Comparison of ENCODE assay signal across 8 cellular contexts in genomic region chr1:155062702-155063411, GRCh38. TPM values are rescaled to one million over a fixed set of nuclear protein-coding genes. Genes with fewer than 3 reads are reported as not detected.
DNase-seq lines count a peak whose midpoint lies in the region; ATAC-seq, FAIRE-seq and TF ChIP-seq lines count a peak whose summit lies in the region.

No MANE protein-coding gene starts in this region.

- CTCF ChIA-PET in PC-3 (lab: Charles Lee): interaction anchor here (2.3 kb wide), 1 partner anchor 22 kb away, joined by 14 read pairs; no protein-coding TSS in a partner anchor

- no peak overlapping the region for H3K18ac ChIP-seq in H9 (ENCODE audit: insufficient read length, low read depth, low read length)

- H3K36me3 Mint-ChIP-seq in H9 (ENCODE audit: insufficient read depth in 1 of 3, low read depth in 3 of 3): peaks cover 7 to 20% (median 19%) of the 10 kb centered on the region in 3 experiments; a peak in 6 of 7 replicates
- no peaks in the 10 kb centered on the region for H3K36me3 Mint-ChIP-seq in activated naive CD4-positive, alpha-beta T cell treated with anti-CD3 and anti-CD28 coated beads, Interleukin-2, amount 50 U/mL, for 24 hours

- peak overlapping the region; percentile 91 to 100 (median 99) for H3K4me2 ChIP-seq in BLaER1 treated with 17β-estradiol and CSF1 and Interleukin-3, amounts not matched to agents 10 nM and 100 nM
- peak overlapping the region; percentile 82 for H3K4me2 ChIP-seq in H9 (ENCODE audit: insufficient read depth, insufficient read length, low read length)
- H3K4me2 ChIP-seq in PC-3 (ENCODE audit: low read length): peak overlapping the region; percentile 82

- intact Hi-C loops in PC-3 (cut with micrococcal nuclease): loop anchor here (1.0 to 5.0 kb wide), 2 partner anchors 21 to 91 kb away; partner anchors contain the start of genes CKS1B and SHC1

- H3K36me3 ChIP-seq in BLaER1 treated with 17β-estradiol and CSF1 and Interleukin-3, amounts not matched to agents 10 nM and 100 nM: peaks cover 25 to 53% (median 45%) of the 10 kb centered on the region in 11 experiments
- H3K36me3 ChIP-seq in PC-3 (ENCODE audit: low read depth, low read length) (peaks cover 21% of the 10 kb centered on the region), right atrium auricular region (peaks cover 29% of the 10 kb centered on the region), small intestine (ENCODE audit: control insufficient read depth in 2 of 2, insufficient read depth in 2 of 2, low read length in 2 of 2) (peaks cover 0 to 2% of the 10 kb centered on the region in 2 donors)

- H3K9me2 ChIP-seq in PC-3 (replicated peaks; ENCODE audit: low read length): no peaks in the 10 kb centered on the region

- no peaks in the 10 kb centered on the region; a peak in 1 of 5 replicates for H3K9me3 Mint-ChIP-seq in H9
- H3K9me3 Mint-ChIP-seq in activated naive CD4-positive, alpha-beta T cell treated with anti-CD3 and anti-CD28 coated beads, Interleukin-2, amount 50 U/mL, for 24 hours: no peaks in the 10 kb centered on the region

- H2AFZ ChIP-seq in H9 (ENCODE audit: low read length) (no peak overlapping the region), PC-3 (ENCODE audit: low read length) (peak overlapping the region; percentile 83; the same call in 1 of the 2 replicates)

- H3K79me2 ChIP-seq in H9 (ENCODE audit: insufficient read depth, low read length) (no peaks in the 10 kb centered on the region; the same call in 1 of the 2 replicates), PC-3 (ENCODE audit: low read length) (peaks cover 14% of the 10 kb centered on the region)

- H3K9ac ChIP-seq in BLaER1 treated with 17β-estradiol and CSF1 and Interleukin-3, amounts not matched to agents 10 nM and 100 nM: peak overlapping the region in 8 of 11 experiments; percentile 44 to 90 (median 86); a peak in 15 of 22 replicates
- no peak overlapping the region for H3K9ac ChIP-seq in H9 (ENCODE audit: extremely low read depth, insufficient read length, low read length)
- no peak overlapping the region for H3K9ac ChIP-seq in PC-3 (ENCODE audit: low read length)

- no peak overlapping the region for H3K4ac ChIP-seq in H9 (ENCODE audit: low read depth, low read length)

- no peak overlapping the region for H3K56ac ChIP-seq in H9 (ENCODE audit: insufficient read length, low read depth, low read length)

- H4K91ac ChIP-seq in H9 (ENCODE audit: insufficient read length, low read depth, low read length): no peak overlapping the region

- H3K27ac ChIP-seq in BLaER1 treated with 17β-estradiol and CSF1 and Interleukin-3, amounts not matched to agents 10 nM and 100 nM: no peak overlapping the region
- H3K27ac ChIP-seq in H9 (ENCODE audit: insufficient read length, low read depth, low read length) (no peak overlapping the region), PC-3 (ENCODE audit: low read length) (no peak overlapping the region), right atrium auricular region (peak overlapping the region in 1 of 2 donors; percentile 88), small intestine (ENCODE audit: low read depth in 1 of 2, low read length in 1 of 2) (peak overlapping the region; percentile 49 to 77)

- H3K27me3 ChIP-seq in BLaER1 treated with 17β-estradiol and CSF1 and Interleukin-3, amounts not matched to agents 10 nM and 100 nM: no peaks in the 10 kb centered on the region
- H3K27me3 ChIP-seq in H9 (ENCODE audit: insufficient read depth, low read length) (no peaks in the 10 kb centered on the region), PC-3 (ENCODE audit: low read length) (no peaks in the 10 kb centered on the region), right atrium auricular region (no peaks in the 10 kb centered on the region), small intestine (ENCODE audit: control insufficient read depth in 2 of 2, insufficient read depth in 2 of 2, low read length in 2 of 2) (no peaks in the 10 kb centered on the region)

- no peak overlapping the region for H2BK5ac ChIP-seq in H9 (ENCODE audit: insufficient read length, low read length)

- FAIRE-seq in small intestine (lab: Jason Lieb, UNC): no peak

- H3K23me2 ChIP-seq in H9 (ENCODE audit: insufficient read length, low read depth, low read length, poor library complexity, severe bottlenecking): peaks cover 17% of the 10 kb centered on the region

- no peak overlapping the region for H2BK12ac ChIP-seq in H9 (ENCODE audit: insufficient read length, low read depth, low read length)

- no peaks in the 10 kb centered on the region for H3K79me1 ChIP-seq in H9 (ENCODE audit: insufficient read depth, low read depth, low read length, poor library complexity, severe bottlenecking)

- DNase-seq in H9 (peak; percentile 87), PC-3 (peak; percentile 48), right atrium auricular region (ENCODE audit: low spot score) (no peak), small intestine (peak; percentile 79), GF-D8 (lab: John Stamatoyannopoulos, UW) (no peak)

- H3K4me1 Mint-ChIP-seq in H9: peaks cover 16 to 26% of the 10 kb centered on the region in 2 experiments
- H3K4me1 Mint-ChIP-seq in activated naive CD4-positive, alpha-beta T cell treated with anti-CD3 and anti-CD28 coated beads, Interleukin-2, amount 50 U/mL, for 24 hours: peaks cover 35% of the 10 kb centered on the region

- no CpG with 5 or more reads among the region's 46 CpGs for WGBS in H9 (ENCODE audit: extremely low coverage, insufficient read length, low lambda C conversion rate)
- 4 to 7% (median 6%) methylated on average over 40 to 46 of the region's 46 CpGs for WGBS in small intestine, 3 donors

- H3F3A ChIP-seq in PC-3 (ENCODE audit: low read length, unreplicated experiment): no peaks in the 10 kb centered on the region

- H3K9me3 ChIP-seq in BLaER1 treated with 17β-estradiol and CSF1 and Interleukin-3, amounts not matched to agents 10 nM and 100 nM (replicated peaks in 1 of 11): no peaks in the 10 kb centered on the region
- no peaks in the 10 kb centered on the region for H3K9me3 ChIP-seq in H9 (ENCODE audit: control insufficient read depth, low read depth, low read length)
- no peaks in the 10 kb centered on the region for H3K9me3 ChIP-seq in PC-3 (ENCODE audit: low read length)
- H3K9me3 ChIP-seq in right atrium auricular region: no peaks in the 10 kb centered on the region
- H3K9me3 ChIP-seq in small intestine (ENCODE audit: control insufficient read depth, low read depth): no peaks in the 10 kb centered on the region

- H3K23ac ChIP-seq in H9 (ENCODE audit: insufficient read length, low read depth, low read length): no peak overlapping the region

- H3K4me3 ChIP-seq in BLaER1 treated with 17β-estradiol and CSF1 and Interleukin-3, amounts not matched to agents 10 nM and 100 nM: peak overlapping the region; percentile 74 to 94 (median 83)
- H3K4me3 ChIP-seq in PC-3 (ENCODE audit: low read length) (peak overlapping the region; percentile 76), right atrium auricular region (peak overlapping the region; percentile 75 to 83), small intestine (ENCODE audit: low read depth in 1 of 2, low read length in 2 of 2) (peak overlapping the region in 1 of 2 donors; percentile 78)

- TF ChIP-seq CTCF in H9 (conservative IDR thresholded peaks at IDR 0.05) (peak; percentile 77), PC-3 (conservative IDR thresholded peaks at IDR 0.05; ENCODE audit: low read depth, low read length) (peak; percentile 54), right atrium auricular region (IDR thresholded peaks at IDR 0.05) (peak; percentile 81 to 84)

- H2AK5ac ChIP-seq in H9 (ENCODE audit: insufficient read length, low read length): no peak overlapping the region

- H2BK15ac ChIP-seq in H9 (ENCODE audit: low read depth, low read length): no peak overlapping the region

- H4K8ac ChIP-seq in H9 (replicated peaks; ENCODE audit: insufficient read length, low read depth, low read length): no peak overlapping the region

- H3K14ac ChIP-seq in H9 (ENCODE audit: insufficient read depth, low read length): no peak overlapping the region

- 0 out of 7 replicates have a peak overlapping the region, but pooled peaks of 1 of the 3 experiments have one; percentile 77 for H3K27ac Mint-ChIP-seq in H9
- H3K27ac Mint-ChIP-seq in activated naive CD4-positive, alpha-beta T cell treated with anti-CD3 and anti-CD28 coated beads, Interleukin-2, amount 50 U/mL, for 24 hours: no peak overlapping the region

- peaks cover 2% of the 10 kb centered on the region for H3K27me3 Mint-ChIP-seq in H9 (ENCODE audit: low read depth)
- no peaks in the 10 kb centered on the region for H3K27me3 Mint-ChIP-seq in activated naive CD4-positive, alpha-beta T cell treated with anti-CD3 and anti-CD28 coated beads, Interleukin-2, amount 50 U/mL, for 24 hours

- no TSS peak for BruUV-seq in PC-3 (replicated peaks; lab: Mats Ljungman, UMichigan)

- peak overlapping the region; percentile 66 to 85 for H3K4me3 Mint-ChIP-seq in H9
- H3K4me3 Mint-ChIP-seq in activated naive CD4-positive, alpha-beta T cell treated with anti-CD3 and anti-CD28 coated beads, Interleukin-2, amount 50 U/mL, for 24 hours: peak overlapping the region; percentile 90

- H2BK20ac ChIP-seq in H9 (ENCODE audit: low read depth, low read length, poor library complexity, severe bottlenecking): no peak overlapping the region

- H3K4me1 ChIP-seq in BLaER1 treated with 17β-estradiol and CSF1 and Interleukin-3, amounts not matched to agents 10 nM and 100 nM: peaks cover 56 to 62% (median 59%) of the 10 kb centered on the region in 10 experiments
- H3K4me1 ChIP-seq in H9 (ENCODE audit: insufficient read depth, low read length) (peaks cover 3% of the 10 kb centered on the region; the same call in 1 of the 2 replicates), PC-3 (ENCODE audit: insufficient read depth, low read length) (peaks cover 21% of the 10 kb centered on the region), right atrium auricular region (peaks cover 0 to 33% of the 10 kb centered on the region in 2 donors), small intestine (ENCODE audit: control insufficient read depth in 2 of 2, insufficient read depth in 1 of 2, low read depth in 1 of 2, low read length in 1 of 2) (peaks cover 6 to 7% of the 10 kb centered on the region in 2 donors)

- no peak overlapping the region for H3T11ph ChIP-seq in H9 (ENCODE audit: low read length)

- no peak overlapping the region for H4K5ac ChIP-seq in H9 (ENCODE audit: insufficient read length, low read depth, low read length)

- POLR2A ChIA-PET in PC-3 (lab: Charles Lee; ENCODE audit: unreplicated experiment): no interaction called here

- H4K20me1 ChIP-seq in BLaER1 treated with 17β-estradiol and CSF1 and Interleukin-3, amounts not matched to agents 10 nM and 100 nM: peaks cover 15 to 89% (median 49%) of the 10 kb centered on the region in 11 experiments; a peak in 21 of 22 replicates
- H4K20me1 ChIP-seq in H9 (ENCODE audit: control insufficient read depth, insufficient read depth, insufficient read length) (no peaks in the 10 kb centered on the region), PC-3 (ENCODE audit: low read length) (no peaks in the 10 kb centered on the region)

- ATAC-seq in PC-3 (peak; percentile 29), HG03025 (IDR thresholded peaks at IDR 0.05; ENCODE audit: low FRiP score, unreplicated experiment) (no peak)

- no peak overlapping the region for H2BK120ac ChIP-seq in H9 (ENCODE audit: low read depth, low read length, poor library complexity, severe bottlenecking)

RNA-seq across cellular contexts. Expression of gene EFNA4, which starts 0.7 kb away (rescaled TPM):
- total RNA-seq in H9 (2021) (11.7 and 11.8 TPM in 2 replicates), PC-3 (2014; rRNA removed) (36.7 and 37.4 TPM in 2 replicates), right atrium auricular region (1 to 10 TPM; 2.2 to 3.5 TPM)
- polyA plus RNA-seq in small intestine: 10 to 100 TPM; 16.8 to 17.5 (median 17.2) TPM

RNA-seq across cellular contexts. Expression of gene ADAM15, which starts 11.7 kb away (rescaled TPM):
- total RNA-seq in H9 (2021) (29.6 and 30.6 TPM in 2 replicates), PC-3 (2014; rRNA removed) (334 and 384 TPM in 2 replicates), right atrium auricular region (10 to 100 TPM; 64.6 to 96.7 TPM)
- 100 to 1,000 TPM; 143 to 206 (median 152) TPM for polyA plus RNA-seq in small intestine

RNA-seq across cellular contexts. Expression of gene EFNA3, which starts 15.8 kb away (rescaled TPM):
- total RNA-seq in H9 (2021) (3.9 and 4.6 TPM in 2 replicates), PC-3 (2014; rRNA removed) (16.2 and 23.5 TPM in 2 replicates), right atrium auricular region (1 to 10 TPM in 1 of 2 donors, not detected in 1; 3.2 TPM)
- polyA plus RNA-seq in small intestine: 1 to 10 TPM; 2.0 to 7.0 (median 4.5) TPM

RNA-seq across cellular contexts. Expression of gene DCST1, which starts 29.2 kb away (rescaled TPM):
- not detected in 2 replicates for total RNA-seq in H9 (2021)
- total RNA-seq in PC-3 (2014; rRNA removed): not detected in 2 replicates
- not detected for total RNA-seq in right atrium auricular region
- polyA plus RNA-seq in small intestine: under 1 TPM in 1 of 3 donors, not detected in 2; 0.10 TPM

RNA-seq across cellular contexts. Expression of gene DCST2, which starts 29.3 kb away (rescaled TPM):
- total RNA-seq in H9 (2021) (0.35 and 0.44 TPM in 2 replicates), PC-3 (2014; rRNA removed) (0.18 and 3.0 TPM in 2 replicates), right atrium auricular region (not detected)
- polyA plus RNA-seq in small intestine: 10 to 100 TPM in 2 of 3 donors, 1 to 10 TPM in 1; 1.9 to 27.1 (median 18.6) TPM

Comparison
In these comparisons a context has a peak if more than half of its experiments do, and no peak if none do; other contexts are left out.
1. H3K27ac ChIP-seq: peak in small intestine (2 of 2); none in BLaER1 treated with 17β-estradiol and CSF1 and Interleukin-3, amounts not matched to agents 10 nM and 100 nM (0 of 11), H9 (single experiment) and PC-3 (single experiment).
2. H3K9ac ChIP-seq: peak in BLaER1 treated with 17β-estradiol and CSF1 and Interleukin-3, amounts not matched to agents 10 nM and 100 nM (8 of 11); none in H9 (single experiment) and PC-3 (single experiment).
3. DNase-seq: peak in H9 (single experiment), PC-3 (single experiment) and small intestine (single experiment); none in right atrium auricular region (single experiment) and GF-D8 (single experiment).
4. Peak in every context shown above with its lines, with median percentiles within 50 percentile points of each other: H3K4me2 ChIP-seq and CTCF ChIP-seq.